Comparison of ENCODE assay signal across 9 cellular contexts in the genomic region with DNA sequence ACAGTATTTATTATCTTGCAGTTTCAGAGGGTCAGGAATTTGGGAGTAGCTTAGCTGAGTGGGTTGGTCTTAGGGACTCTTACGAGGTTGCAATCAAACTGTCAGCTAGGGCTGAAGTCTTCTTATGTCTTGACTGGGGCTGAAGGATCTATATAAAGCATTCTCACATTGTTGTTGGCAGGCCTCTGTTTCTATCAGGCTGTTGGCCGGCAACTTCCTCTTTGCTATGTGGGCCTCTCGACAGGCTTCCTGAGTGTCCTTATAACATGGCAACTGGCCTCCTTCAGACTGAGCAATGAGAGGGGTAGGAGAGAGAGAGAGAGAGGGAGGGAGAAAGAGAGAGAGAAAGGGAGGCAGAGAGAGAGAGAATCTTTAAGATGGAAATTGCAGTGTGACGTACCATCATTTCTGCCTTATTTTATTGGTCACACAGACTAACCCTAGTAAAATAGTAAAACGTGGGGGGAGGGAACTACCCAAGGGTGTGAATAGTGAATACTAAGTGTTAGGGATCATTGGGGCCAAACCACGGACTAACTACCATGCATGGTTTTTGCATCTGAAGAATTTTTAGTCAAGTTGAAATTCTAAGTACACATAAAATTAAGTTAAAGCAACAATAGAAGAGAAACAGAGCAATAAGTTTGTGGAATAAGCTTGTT. TPM values are rescaled to one million over a fixed set of nuclear protein-coding genes. Genes with fewer than 3 reads are reported as not detected.
DNase-seq lines count a peak whose midpoint lies in the region; ATAC-seq and TF ChIP-seq lines count a peak whose summit lies in the region.
"Had no signal": no experiment of that assay in that cellular context is flagged by ENCODE, and none has a peak within 500 bp of the region (broad histone marks: within the 10 kb centered on the region; RNA-seq: fewer than 3 reads in every experiment).

No MANE protein-coding gene starts in this region.

- H3K4me3 ChIP-seq in mucosa of descending colon = no peak overlapping the region
- H3K4me3 ChIP-seq in HAP-1 = no peak overlapping the region
- no peak overlapping the region for H3K4me3 ChIP-seq in colonic mucosa
- H3K4me3 ChIP-seq: body of pancreas had no signal

- peak overlapping the region in 1 of 2 donors; percentile 19 for H3K9ac ChIP-seq in colonic mucosa (ENCODE audit: low read depth in 2 of 2, low read length in 2 of 2)

- H3K27ac ChIP-seq in colonic mucosa = no peak overlapping the region
- H3K27ac ChIP-seq: body of pancreas had no signal

- in situ Hi-C loops in HAP-1 (cut with MboI; ENCODE audit: low sequenced_read_pairs) = no loop called here

- DNase-seq in UCSD-AML1 (lab: John Stamatoyannopoulos, UW; ENCODE audit: unreplicated experiment) = peak; percentile 72
- peak; percentile 11 to 23 (median 16) for DNase-seq in mucosa of descending colon
- DNase-seq in HAP-1 (ENCODE audit: low spot score in 2 of 2) = no peak
- DNase-seq in NCI-H2196 treated with DMSO at 0.1 percent for 48 hours (lab: John Stamatoyannopoulos, UW; ENCODE audit: unreplicated experiment) = no peak
- no peak for DNase-seq in colonic mucosa

- no peaks in the 10 kb centered on the region for H3K4me1 ChIP-seq in mucosa of descending colon (ENCODE audit: low read depth)
- H3K4me1 ChIP-seq in HAP-1 = peaks cover 12% of the 10 kb centered on the region
- H3K4me1 ChIP-seq in colonic mucosa = no peaks in the 10 kb centered on the region

- H3K27me3 ChIP-seq in HAP-1 (ENCODE audit: low read depth) (no peaks in the 10 kb centered on the region), colonic mucosa (no peaks in the 10 kb centered on the region)
- H3K27me3 ChIP-seq: body of pancreas had no signal

- intact Hi-C loops in mucosa of descending colon (cut with DNase I, micrococcal nuclease) = no loop called here
- intact Hi-C loops in colonic mucosa (cut with DNase I) = no loop called here

- H3K36me3 ChIP-seq in mucosa of descending colon (ENCODE audit: low read depth) (no peaks in the 10 kb centered on the region), HAP-1 (replicated peaks) (no peaks in the 10 kb centered on the region), colonic mucosa (no peaks in the 10 kb centered on the region)

- no peak for TF ChIP-seq CTCF in mucosa of descending colon (IDR thresholded peaks at IDR 0.05)
- TF ChIP-seq CTCF in colonic mucosa (IDR thresholded peaks at IDR 0.05) = no peak

- ATAC-seq in GM18502 (IDR thresholded peaks at IDR 0.05; ENCODE audit: poor library complexity, unreplicated experiment) = peak; percentile 84
- ATAC-seq in HG02884 (IDR thresholded peaks at IDR 0.05; ENCODE audit: unreplicated experiment) = peak; percentile 81
- peak; percentile 27 for ATAC-seq in mucosa of descending colon
- no peak for ATAC-seq in HG03457 (IDR thresholded peaks at IDR 0.05; ENCODE audit: unreplicated experiment)
- ATAC-seq: body of pancreas had no signal

- H3K9me3 ChIP-seq in mucosa of descending colon (no peaks in the 10 kb centered on the region), HAP-1 (no peaks in the 10 kb centered on the region), colonic mucosa (no peaks in the 10 kb centered on the region)
- H3K9me3 ChIP-seq: body of pancreas had no signal

RNA-seq across cellular contexts. Expression of a gene that starts 16.1 kb away (rescaled TPM):
- total RNA-seq in mucosa of descending colon = 10 to 100 TPM in 2 of 3 donors, 1 to 10 TPM in 1; 2.6 to 46.7 (median 13.4) TPM
- 10 to 100 TPM in 1 of 2 donors, 1 to 10 TPM in 1; 3.7 to 13.3 TPM for total RNA-seq in colonic mucosa

Comparison
In these comparisons a context has a peak if more than half of its experiments do, and no peak if none do; other contexts are left out.
1. DNase-seq: peak in UCSD-AML1 (single experiment) and mucosa of descending colon (3 of 3); none in HAP-1 (0 of 2), NCI-H2196 treated with DMSO at 0.1 percent for 48 hours (single experiment) and colonic mucosa (single experiment).